8 cellular contexts compared by ENCODE assay signal in the genomic region with DNA sequence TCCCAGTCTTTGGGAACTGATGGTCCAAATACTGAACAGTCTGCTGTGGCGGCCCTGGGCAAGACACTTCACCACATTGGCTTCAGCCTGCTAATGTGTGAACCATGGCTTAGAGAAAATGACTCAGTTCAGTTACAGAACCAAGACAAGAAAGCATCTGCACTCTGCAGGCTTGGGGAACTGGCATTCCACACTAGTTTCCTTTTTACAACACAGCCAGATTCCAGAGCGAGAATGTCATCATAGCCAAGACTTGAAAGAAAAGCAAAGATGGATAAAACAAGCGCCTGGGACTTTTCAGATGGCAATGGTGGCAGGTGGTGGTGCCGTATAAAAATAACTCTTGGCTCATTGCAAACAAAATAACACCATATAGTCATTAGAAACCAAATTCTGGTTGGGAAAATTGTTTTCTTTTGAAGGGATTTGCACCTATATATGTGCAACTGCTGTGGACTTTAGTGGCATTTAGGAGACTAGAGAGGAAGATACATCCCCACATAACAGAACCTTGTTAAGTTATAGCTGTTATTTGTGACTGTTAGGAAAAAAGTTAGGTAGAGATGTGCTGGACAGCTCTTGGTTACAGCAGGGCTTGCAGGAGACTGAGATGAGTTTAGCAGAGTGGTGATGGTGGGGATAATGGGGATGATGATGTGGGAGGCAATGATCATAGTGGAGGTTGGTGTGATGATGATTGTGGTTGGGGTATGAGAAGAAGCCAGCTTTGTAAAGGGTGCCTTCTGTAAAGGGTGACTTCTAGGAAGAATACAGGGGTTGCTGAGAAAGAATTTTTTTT.
A peak's percentile ranks its signal among the peaks of the same experiment; 100 is the strongest.
DNase-seq lines count a peak whose midpoint lies in the region; ATAC-seq lines count a peak whose summit lies in the region.

No MANE protein-coding gene starts in this region.

- H3K4me3 ChIP-seq in SJSA1 (no peak overlapping the region), rectal smooth muscle tissue (ENCODE audit: low read length) (no peak overlapping the region)

- H3K9ac ChIP-seq in rectal smooth muscle tissue (ENCODE audit: low read length) = no peak overlapping the region

- no peak for ATAC-seq in HG03565 (IDR thresholded peaks at IDR 0.05; ENCODE audit: unreplicated experiment)
- ATAC-seq in GM18858 (IDR thresholded peaks at IDR 0.05; ENCODE audit: unreplicated experiment) = no peak

- DNase-seq in ELR (ENCODE audit: low read depth) = peak; percentile 96
- DNase-seq in SJSA1 (ENCODE audit: low read depth in 1 of 2, low spot score in 2 of 2) = peak; percentile 65 to 75
- peak; percentile 88 for DNase-seq in glomerular visceral epithelial cell (ENCODE audit: extremely low spot score)
- no peak for DNase-seq in NCI-H510A (lab: John Stamatoyannopoulos, UW)
- no peak for DNase-seq in COR-L47 (lab: John Stamatoyannopoulos, UW)

- H3K27ac ChIP-seq in SJSA1 = peak overlapping the region; percentile 32; the same call in 1 of the 2 replicates
- peak overlapping the region; percentile 70 for H3K27ac ChIP-seq in rectal smooth muscle tissue (ENCODE audit: low read depth, low read length)

- H3K9me3 ChIP-seq in SJSA1 (replicated peaks) = no peaks in the 10 kb centered on the region

- H3K4me1 ChIP-seq in SJSA1 (replicated peaks) (peaks cover 19% of the 10 kb centered on the region), rectal smooth muscle tissue (ENCODE audit: control insufficient read depth, insufficient read depth, low read length) (peaks cover 25% of the 10 kb centered on the region)

- H3K27me3 ChIP-seq in SJSA1 (replicated peaks) (no peaks in the 10 kb centered on the region), rectal smooth muscle tissue (ENCODE audit: control insufficient read depth, insufficient read depth, low read length) (no peaks in the 10 kb centered on the region)

- H3K36me3 ChIP-seq in SJSA1 (no peaks in the 10 kb centered on the region), rectal smooth muscle tissue (ENCODE audit: control insufficient read depth, insufficient read depth, low read length) (no peaks in the 10 kb centered on the region)

Comparison
In these comparisons a context has a peak if more than half of its experiments do, and no peak if none do; other contexts are left out.
1. DNase-seq: peak in ELR (single experiment), SJSA1 (2 of 2) and glomerular visceral epithelial cell (single experiment); none in NCI-H510A (single experiment) and COR-L47 (single experiment).